ENCODE assay signal across 36 cellular contexts in genomic region chr13:24356837-24357236, GRCh38. TPM values are rescaled to one million over a fixed set of nuclear protein-coding genes. Genes with fewer than 3 reads are reported as not detected.
"Had no signal": no experiment of that assay in that cellular context is flagged by ENCODE, and none has a peak within 500 bp of the region (broad histone marks: within the 10 kb centered on the region; RNA-seq: fewer than 3 reads in every experiment).

No MANE protein-coding gene starts in this region.

- ATAC-seq: activated CD4-positive, alpha-beta T cell treated with anti-CD3 and anti-CD28 coated beads for 36 hours; activated CD8-positive, alpha-beta memory T cell treated with anti-CD3 and anti-CD28 coated beads, Interleukin-2, amount 10 ng/mL, durations not matched to agents 7 days and 5 days; activated CD8-positive, alpha-beta T cell treated with anti-CD3 and anti-CD28 coated beads, Interleukin-2, amount 10 ng/mL, durations not matched to agents 7 days and 5 days; activated naive CD8-positive, alpha-beta T cell treated with anti-CD3 and anti-CD28 coated beads, Interleukin-2, amount 50 U/mL, for 24 hours; body of pancreas; effector memory CD8-positive, alpha-beta T cell; gastroesophageal sphincter had no signal

- H3K4me3 Mint-ChIP-seq: activated CD4-positive, alpha-beta memory T cell treated with anti-CD3 and anti-CD28 coated beads for 36 hours; activated CD4-positive, alpha-beta T cell treated with anti-CD3 and anti-CD28 coated beads for 36 hours; activated CD4-positive, alpha-beta T cell treated with anti-CD3 and anti-CD28 coated beads, Interleukin-2, amount 10 ng/mL, durations not matched to agents 24 days and 14 days; activated CD8-positive, alpha-beta memory T cell treated with anti-CD3 and anti-CD28 coated beads, Interleukin-2, amount 10 ng/mL, durations not matched to agents 7 days and 5 days; activated CD8-positive, alpha-beta T cell treated with anti-CD3 and anti-CD28 coated beads, Interleukin-2, amount 10 ng/mL, durations not matched to agents 7 days and 5 days; activated naive CD4-positive, alpha-beta T cell treated with anti-CD3 and anti-CD28 coated beads for 36 hours; activated naive CD4-positive, alpha-beta T cell treated with anti-CD3 and anti-CD28 coated beads, Interleukin-2, amount 50 U/mL, for 24 hours; activated naive CD8-positive, alpha-beta T cell treated with anti-CD3 and anti-CD28 coated beads for 36 hours; activated naive CD8-positive, alpha-beta T cell treated with anti-CD3 and anti-CD28 coated beads, Interleukin-2, amount 50 U/mL, for 24 hours; activated T-helper 1 cell treated with anti-CD3 and anti-CD28 coated beads, Interleukin-12 subunit alpha, Interleukin-12 subunit beta, Interleukin-2, Interleukin-4 antibody, amounts not matched to agents 30 ng/mL and 10 ng/mL and 1 ng/mL, durations not matched to agents 14 hours and 24 hours and 36 hours; effector memory CD8-positive, alpha-beta T cell had no signal

- H3K27me3 Mint-ChIP-seq: activated CD4-positive, alpha-beta memory T cell treated with anti-CD3 and anti-CD28 coated beads for 36 hours; activated CD4-positive, alpha-beta T cell treated with anti-CD3 and anti-CD28 coated beads for 36 hours; activated CD4-positive, alpha-beta T cell treated with anti-CD3 and anti-CD28 coated beads, Interleukin-2, amount 10 ng/mL, durations not matched to agents 24 days and 14 days; activated naive CD4-positive, alpha-beta T cell treated with anti-CD3 and anti-CD28 coated beads, Interleukin-2, amount 50 U/mL, for 24 hours; activated naive CD8-positive, alpha-beta T cell treated with anti-CD3 and anti-CD28 coated beads for 36 hours; activated naive CD8-positive, alpha-beta T cell treated with anti-CD3 and anti-CD28 coated beads, Interleukin-2, amount 50 U/mL, for 24 hours; effector memory CD8-positive, alpha-beta T cell had no signal

- H3K27ac ChIP-seq: adrenal gland, body of pancreas, esophagus muscularis mucosa, gastroesophageal sphincter had no signal

- H3K27ac Mint-ChIP-seq: activated CD4-positive, alpha-beta memory T cell treated with anti-CD3 and anti-CD28 coated beads for 36 hours; activated CD4-positive, alpha-beta T cell treated with anti-CD3 and anti-CD28 coated beads for 36 hours; activated CD4-positive, alpha-beta T cell treated with anti-CD3 and anti-CD28 coated beads, Interleukin-2, amount 10 ng/mL, durations not matched to agents 24 days and 14 days; activated CD8-positive, alpha-beta memory T cell treated with anti-CD3 and anti-CD28 coated beads, Interleukin-2, amount 10 ng/mL, durations not matched to agents 7 days and 5 days; activated CD8-positive, alpha-beta T cell treated with anti-CD3 and anti-CD28 coated beads, Interleukin-2, amount 10 ng/mL, durations not matched to agents 7 days and 5 days; activated naive CD4-positive, alpha-beta T cell treated with anti-CD3 and anti-CD28 coated beads for 36 hours; activated naive CD4-positive, alpha-beta T cell treated with anti-CD3 and anti-CD28 coated beads, Interleukin-2, amount 50 U/mL, for 24 hours; activated naive CD8-positive, alpha-beta T cell treated with anti-CD3 and anti-CD28 coated beads for 36 hours; activated naive CD8-positive, alpha-beta T cell treated with anti-CD3 and anti-CD28 coated beads, Interleukin-2, amount 50 U/mL, for 24 hours; activated T-helper 1 cell treated with anti-CD3 and anti-CD28 coated beads, Interleukin-12 subunit alpha, Interleukin-12 subunit beta, Interleukin-2, Interleukin-4 antibody, amounts not matched to agents 30 ng/mL and 10 ng/mL and 1 ng/mL, durations not matched to agents 14 hours and 24 hours and 36 hours; activated T-helper 2 cell treated with anti-CD3 and anti-CD28 coated beads, Interferon-gamma antibody, Interleukin-2, Interleukin-4, amounts not matched to agents 10 μg/mL and 5 μg/mL and 100 μg/mL, durations not matched to agents 14 hours and 24 hours and 36 hours; effector memory CD8-positive, alpha-beta T cell had no signal

- H3K36me3 ChIP-seq: adrenal gland, esophagus muscularis mucosa, gastroesophageal sphincter had no signal

- H3K9me3 Mint-ChIP-seq: activated CD4-positive, alpha-beta memory T cell treated with anti-CD3 and anti-CD28 coated beads for 36 hours; activated CD4-positive, alpha-beta T cell treated with anti-CD3 and anti-CD28 coated beads, Interleukin-2, amount 10 ng/mL, durations not matched to agents 24 days and 14 days; activated naive CD4-positive, alpha-beta T cell treated with anti-CD3 and anti-CD28 coated beads for 36 hours; activated naive CD4-positive, alpha-beta T cell treated with anti-CD3 and anti-CD28 coated beads, Interleukin-2, amount 50 U/mL, for 24 hours; activated naive CD8-positive, alpha-beta T cell treated with anti-CD3 and anti-CD28 coated beads for 36 hours; activated naive CD8-positive, alpha-beta T cell treated with anti-CD3 and anti-CD28 coated beads, Interleukin-2, amount 50 U/mL, for 24 hours; activated T-helper 1 cell treated with anti-CD3 and anti-CD28 coated beads, Interleukin-12 subunit alpha, Interleukin-12 subunit beta, Interleukin-2, Interleukin-4 antibody, amounts not matched to agents 30 ng/mL and 10 ng/mL and 1 ng/mL, durations not matched to agents 14 hours and 24 hours and 36 hours; activated T-helper 2 cell treated with anti-CD3 and anti-CD28 coated beads, Interferon-gamma antibody, Interleukin-2, Interleukin-4, amounts not matched to agents 10 μg/mL and 5 μg/mL and 100 μg/mL, durations not matched to agents 14 hours and 24 hours and 36 hours; effector memory CD8-positive, alpha-beta T cell had no signal

- DNase-seq: activated CD4-positive, alpha-beta memory T cell treated with anti-CD3 and anti-CD28 coated beads for 36 hours; activated CD4-positive, alpha-beta T cell treated with anti-CD3 and anti-CD28 coated beads for 36 hours; activated CD4-positive, alpha-beta T cell treated with anti-CD3 and anti-CD28 coated beads, Interleukin-2, amount 10 ng/mL, durations not matched to agents 24 days and 14 days; activated CD4-positive, CD25-positive, alpha-beta regulatory T cell; activated CD4-positive, CD25-positive, alpha-beta regulatory T cell treated with anti-CD3 and anti-CD28 coated beads, Interleukin-2, amount 50 U/mL, for 72 hours; activated CD8-positive, alpha-beta memory T cell treated with anti-CD3 and anti-CD28 coated beads, Interleukin-2, amount 10 ng/mL, durations not matched to agents 7 days and 5 days; activated CD8-positive, alpha-beta memory T cell treated with anti-CD3 and anti-CD28 coated beads, Interleukin-2, amount 50 U/mL, for 4 hours; activated CD8-positive, alpha-beta T cell treated with anti-CD3 and anti-CD28 coated beads, Interleukin-2, amount 10 ng/mL, durations not matched to agents 7 days and 5 days; activated effector memory CD4-positive, alpha-beta T cell treated with anti-CD3 and anti-CD28 coated beads, Interleukin-2, amount 50 U/mL, for 16 hours; activated naive CD4-positive, alpha-beta T cell treated with anti-CD3 and anti-CD28 coated beads for 36 hours; activated naive CD8-positive, alpha-beta T cell treated with anti-CD3 and anti-CD28 coated beads for 36 hours; activated naive CD8-positive, alpha-beta T cell treated with anti-CD3 and anti-CD28 coated beads, Interleukin-2, amount 50 U/mL, for 24 hours; activated T-cell treated with anti-CD3 and anti-CD28 coated beads, Interleukin-2, amount 50 U/mL, for 1 hour; activated T-cell treated with anti-CD3 and anti-CD28 coated beads, Interleukin-2, amount 50 U/mL, for 48 hours; adrenal gland; amygdala; aorta; body of pancreas; caudate nucleus; cortex of kidney; dermis blood vessel endothelial cell; effector CD4-positive, alpha-beta T cell; effector memory CD8-positive, alpha-beta T cell; erythroblast; foreskin melanocyte had no signal

- H3K27me3 ChIP-seq: adrenal gland, body of pancreas, esophagus muscularis mucosa, gastroesophageal sphincter had no signal

- H3K36me3 Mint-ChIP-seq: activated CD4-positive, alpha-beta memory T cell treated with anti-CD3 and anti-CD28 coated beads for 36 hours; activated CD8-positive, alpha-beta memory T cell treated with anti-CD3 and anti-CD28 coated beads, Interleukin-2, amount 10 ng/mL, durations not matched to agents 7 days and 5 days; activated naive CD4-positive, alpha-beta T cell treated with anti-CD3 and anti-CD28 coated beads, Interleukin-2, amount 50 U/mL, for 24 hours; activated naive CD8-positive, alpha-beta T cell treated with anti-CD3 and anti-CD28 coated beads for 36 hours had no signal

- H3K4me1 Mint-ChIP-seq: activated CD4-positive, alpha-beta T cell treated with anti-CD3 and anti-CD28 coated beads for 36 hours; activated CD4-positive, alpha-beta T cell treated with anti-CD3 and anti-CD28 coated beads, Interleukin-2, amount 10 ng/mL, durations not matched to agents 24 days and 14 days; activated CD8-positive, alpha-beta memory T cell treated with anti-CD3 and anti-CD28 coated beads, Interleukin-2, amount 10 ng/mL, durations not matched to agents 7 days and 5 days; activated naive CD4-positive, alpha-beta T cell treated with anti-CD3 and anti-CD28 coated beads, Interleukin-2, amount 50 U/mL, for 24 hours; activated naive CD8-positive, alpha-beta T cell treated with anti-CD3 and anti-CD28 coated beads for 36 hours; activated naive CD8-positive, alpha-beta T cell treated with anti-CD3 and anti-CD28 coated beads, Interleukin-2, amount 50 U/mL, for 24 hours had no signal

- H3K9me3 ChIP-seq: adrenal gland, body of pancreas, esophagus muscularis mucosa, gastroesophageal sphincter had no signal

- H3K4me3 ChIP-seq: adrenal gland, body of pancreas, esophagus muscularis mucosa, gastroesophageal sphincter had no signal

- H3K4me1 ChIP-seq: adrenal gland, body of pancreas, esophagus muscularis mucosa, gastroesophageal sphincter had no signal

RNA-seq across cellular contexts. Expression of gene C1QTNF9, which starts 47.5 kb away (rescaled TPM):
- total RNA-seq: activated CD4-positive, alpha-beta memory T cell treated with anti-CD3 and anti-CD28 coated beads for 36 hours; activated CD4-positive, alpha-beta T cell treated with anti-CD3 and anti-CD28 coated beads for 36 hours; activated CD4-positive, alpha-beta T cell treated with anti-CD3 and anti-CD28 coated beads, Interleukin-2, amount 10 ng/mL, durations not matched to agents 24 days and 14 days; activated CD8-positive, alpha-beta memory T cell treated with anti-CD3 and anti-CD28 coated beads for 36 hours; activated CD8-positive, alpha-beta memory T cell treated with anti-CD3 and anti-CD28 coated beads, Interleukin-2, amount 10 ng/mL, durations not matched to agents 7 days and 5 days; activated CD8-positive, alpha-beta T cell treated with anti-CD3 and anti-CD28 coated beads, Interleukin-2, amount 10 ng/mL, durations not matched to agents 7 days and 5 days; activated naive CD4-positive, alpha-beta T cell treated with anti-CD3 and anti-CD28 coated beads for 36 hours; activated naive CD8-positive, alpha-beta T cell treated with anti-CD3 and anti-CD28 coated beads for 36 hours; activated T-helper 1 cell treated with anti-CD3 and anti-CD28 coated beads, Interleukin-12 subunit alpha, Interleukin-12 subunit beta, Interleukin-2, Interleukin-4 antibody, amounts not matched to agents 30 ng/mL and 10 ng/mL and 1 ng/mL, durations not matched to agents 14 hours and 24 hours and 36 hours; activated T-helper 2 cell treated with anti-CD3 and anti-CD28 coated beads, Interferon-gamma antibody, Interleukin-2, Interleukin-4, amounts not matched to agents 10 μg/mL and 5 μg/mL and 100 μg/mL, durations not matched to agents 14 hours and 24 hours and 36 hours; chondrocyte; dermis blood vessel endothelial cell; fibroblast of lung; fibroblast of villous mesenchyme; glomerular endothelial cell; T-helper 1 cell treated with Interleukin-12 subunit alpha and Interleukin-12 subunit beta and Interleukin-4 antibody, amounts not matched to agents 30 ng/mL and 1 ng/mL, for 36 hours had no signal
